ENCODE assay signal across 9 cellular contexts in the genomic region with DNA sequence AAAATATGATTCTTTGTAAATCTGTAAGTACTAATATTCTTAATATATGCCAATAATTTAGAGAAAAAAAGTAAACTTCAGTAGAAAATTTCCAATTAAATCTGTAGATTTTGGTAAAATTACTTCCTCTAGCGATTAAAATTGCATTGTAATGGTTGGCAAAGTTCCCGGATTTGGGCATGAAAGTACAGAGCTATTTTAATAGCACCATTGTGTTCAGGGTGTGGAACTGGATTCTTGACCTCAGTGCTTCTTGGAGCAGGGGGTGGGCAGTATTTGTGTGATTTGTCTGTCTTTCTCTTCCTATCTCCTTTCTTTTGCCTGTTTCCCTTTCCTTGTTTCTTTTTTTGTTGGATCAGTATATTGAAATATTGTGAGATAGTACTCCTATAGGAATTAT.
A peak's percentile ranks its signal among the peaks of the same experiment; 100 is the strongest.
DNase-seq lines count a peak whose midpoint lies in the region; ATAC-seq, FAIRE-seq and TF ChIP-seq lines count a peak whose summit lies in the region.
"Had no signal": no experiment of that assay in that cellular context is flagged by ENCODE, and none has a peak within 500 bp of the region (broad histone marks: within the 10 kb centered on the region; RNA-seq: fewer than 3 reads in every experiment).

No MANE protein-coding gene starts in this region.

- intact Hi-C loops in PC-9 (cut with micrococcal nuclease; ENCODE audit: unreplicated experiment), result no loop called here
- intact Hi-C loops in mucosa of descending colon (cut with DNase I, micrococcal nuclease), result no loop called here

- H3K79me2 ChIP-seq in PC-9 (ENCODE audit: low read depth), result no peaks in the 10 kb centered on the region

- peak overlapping the region; percentile 31 for H3K4me2 ChIP-seq in PC-9

- ATAC-seq in mucosa of descending colon (peak; percentile 94), HG02798 (IDR thresholded peaks at IDR 0.05; ENCODE audit: poor library complexity, unreplicated experiment) (no peak)

- CTCF ChIA-PET in PC-9 (lab: Charles Lee), result no interaction called here

- no peaks in the 10 kb centered on the region for H4K20me1 ChIP-seq in PC-9 (ENCODE audit: insufficient read depth)

- H3K4me1 ChIP-seq in PC-9 (replicated peaks; ENCODE audit: insufficient read depth) (peaks cover 11% of the 10 kb centered on the region), mucosa of descending colon (ENCODE audit: low read depth) (peaks cover 6% of the 10 kb centered on the region)

- H3K4me3 ChIP-seq in PC-9 (no peak overlapping the region), mucosa of descending colon (no peak overlapping the region)

- H3K9me3 ChIP-seq in PC-9 (ENCODE audit: insufficient read depth, low read depth) (no peaks in the 10 kb centered on the region), mucosa of descending colon (no peaks in the 10 kb centered on the region)

- no TSS peak for BruUV-seq in PC-9 (replicated peaks; lab: Mats Ljungman, UMichigan)

- no peaks in the 10 kb centered on the region for H3K9me2 ChIP-seq in PC-9 (ENCODE audit: insufficient read depth)

- POLR2A ChIA-PET in PC-9 (lab: Charles Lee; ENCODE audit: unreplicated experiment), result no interaction called here

- no peaks in the 10 kb centered on the region; the same call in 1 of the 2 replicates for H3K27me3 ChIP-seq in PC-9 (ENCODE audit: insufficient read depth, low read depth)

- H2AFZ ChIP-seq in PC-9, result no peak overlapping the region

- H3F3A ChIP-seq in PC-9 (ENCODE audit: insufficient read depth, low read depth), result no peaks in the 10 kb centered on the region

- DNase-seq in D721Med (ENCODE audit: insufficient read length, low spot score), result no peak
- DNase-seq in PC-9, result peak in 1 of 2 experiments; percentile 26
- DNase-seq in fibroblast of gingiva (ENCODE audit: low read depth), result peak; percentile 17
- DNase-seq in mucosa of descending colon, result peak in 1 of 3 donors; percentile 81
- DNase-seq in NCI-H774 (lab: John Stamatoyannopoulos, UW), result no peak
- no peak for DNase-seq in activated T-cell treated with anti-CD3 and anti-CD28 coated beads, Interleukin-2, amount 50 U/mL, for 1 hour
- no peak for DNase-seq in SHP77 treated with DMSO at 0.1 percent for 48 hours (lab: John Stamatoyannopoulos, UW)
- DNase-seq: NK-92 treated with Interleukin-12 subunit alpha and Interleukin-12 subunit beta, amount 100 ng/mL, for 24 hours had no signal

- H3K36me3 ChIP-seq in PC-9 (ENCODE audit: low read depth) (no peaks in the 10 kb centered on the region), mucosa of descending colon (ENCODE audit: low read depth) (no peaks in the 10 kb centered on the region)

- TF ChIP-seq CTCF in D721Med (IDR thresholded peaks at IDR 0.05; ENCODE audit: insufficient read depth, missing control alignments) (no peak), PC-9 (conservative IDR thresholded peaks at IDR 0.05) (no peak), mucosa of descending colon (IDR thresholded peaks at IDR 0.05) (no peak)

- FAIRE-seq in D721Med (lab: Jason Lieb, UNC), result peak; percentile 90

- H3K27ac ChIP-seq in PC-9, result no peak overlapping the region
